ENCODE assay signal across 8 cellular contexts in genomic region chr2:163345795-163346573, GRCh38.
DNase-seq lines count a peak whose midpoint lies in the region; ATAC-seq, FAIRE-seq and TF ChIP-seq lines count a peak whose summit lies in the region.

No MANE protein-coding gene starts in this region.

- no peak for TF ChIP-seq EP300 in GM12878 (IDR thresholded peaks at IDR 0.05; ENCODE audit: borderline replicate concordance in 1 of 2, control insufficient read depth in 1 of 2, low read depth in 2 of 2, low read length in 2 of 2)

- in situ Hi-C loops in GM12878 (cut with MboI): loop anchor here (10.0 kb wide), 1 partner anchor 709 kb away; no protein-coding TSS in a partner anchor

- POLR2A ChIA-PET in Caco-2 (lab: Charles Lee): no interaction called here
- POLR2A ChIA-PET in GM12878 (lab: Charles Lee): no interaction called here

- H3K27me3 ChIP-seq in Caco-2 (replicated peaks; ENCODE audit: control insufficient read depth, insufficient read depth, low read length) (no peaks in the 10 kb centered on the region), GM12878 (replicated peaks in 1 of 2; ENCODE audit: control insufficient read depth in 2 of 2, insufficient read depth in 2 of 2, low read length in 1 of 2) (no peaks in the 10 kb centered on the region; a peak in 2 of 4 replicates), liver (ENCODE audit: control insufficient read depth in 4 of 4, insufficient read depth in 4 of 4, low read length in 3 of 4) (no peaks in the 10 kb centered on the region)

- RAD21 ChIA-PET in GM12878 (lab: Charles Lee; ENCODE audit: unreplicated experiment): interaction anchor here (0.8 to 1.9 kb wide), 5 partner anchors 96 to 717 kb away, joined by 3 to 13 read pairs (median 3); no protein-coding TSS in a partner anchor

- peaks cover 17% of the 10 kb centered on the region for H3K4me1 ChIP-seq in Caco-2
- H3K4me1 ChIP-seq in GM12878 (ENCODE audit: control insufficient read depth, insufficient read depth, low read length): no peaks in the 10 kb centered on the region
- H3K4me1 ChIP-seq in liver (ENCODE audit: control insufficient read depth in 4 of 4, insufficient read depth in 4 of 4, low read length in 3 of 4): peaks cover 0 to 9% (median 3%) of the 10 kb centered on the region in 4 donors

- CTCF ChIA-PET in Caco-2 (lab: Charles Lee): interaction anchor here (0.5 to 1.2 kb wide), 4 partner anchors 23 to 715 kb away, joined by 3 to 8 read pairs (median 6); no protein-coding TSS in a partner anchor
- CTCF ChIA-PET in GM12878 (lab: Yijun Ruan, JAX): interaction anchor here (0.7 to 2.1 kb wide), 14 partner anchors 12 to 734 kb away, joined by 3 to 32 read pairs (median 4); no protein-coding TSS in a partner anchor

- H3K27ac Mint-ChIP-seq in Caco-2 (ENCODE audit: unreplicated experiment): no peak overlapping the region
- no peak overlapping the region for H3K27ac Mint-ChIP-seq in stimulated activated effector memory CD8-positive, alpha-beta T cell treated with anti-CD3 and anti-CD28 coated beads, Interleukin-12 subunit alpha, Interleukin-12 subunit beta, amount 100 ng/mL, for 72 hours

- peak overlapping the region; percentile 54 for H2AFZ ChIP-seq in GM12878 (ENCODE audit: control insufficient read depth, low read depth, low read length)

- no peaks in the 10 kb centered on the region for H3K79me2 ChIP-seq in GM12878 (ENCODE audit: control insufficient read depth, insufficient read depth, low read length)

- no TSS peak for BruUV-seq in Caco-2 (replicated peaks; lab: Mats Ljungman, UMichigan)
- no TSS peak for BruUV-seq in GM12878 (replicated peaks; lab: Mats Ljungman, UMichigan)

- no peak overlapping the region for H3K4me3 Mint-ChIP-seq in Caco-2 (ENCODE audit: unreplicated experiment)
- H3K4me3 Mint-ChIP-seq in stimulated activated effector memory CD8-positive, alpha-beta T cell treated with anti-CD3 and anti-CD28 coated beads, Interleukin-12 subunit alpha, Interleukin-12 subunit beta, amount 100 ng/mL, for 72 hours: no peak overlapping the region

- H3K4me3 ChIP-seq in Caco-2 (ENCODE audit: low read depth, low read length) (no peak overlapping the region), GM12878 (no peak overlapping the region), liver (ENCODE audit: low read depth in 1 of 3, low read length in 3 of 3) (no peak overlapping the region)

- H3K27ac ChIP-seq in GM12878 (ENCODE audit: control insufficient read depth, insufficient read depth) (no peak overlapping the region), liver (ENCODE audit: low read depth in 1 of 2, low read length in 2 of 2) (no peak overlapping the region)

- ATAC-seq in GM19372 (IDR thresholded peaks at IDR 0.05; ENCODE audit: low read depth, unreplicated experiment) (peak; percentile 83), HG03378 (IDR thresholded peaks at IDR 0.05; ENCODE audit: unreplicated experiment) (peak; percentile 89), GM12878 (peak; percentile 77)
- ATAC-seq in stimulated activated effector memory CD8-positive, alpha-beta T cell treated with anti-CD3 and anti-CD28 coated beads, Interleukin-12 subunit alpha, Interleukin-12 subunit beta, amount 100 ng/mL, for 72 hours: no peak

- H3K9ac ChIP-seq in GM12878 (ENCODE audit: control insufficient read depth, insufficient read depth, low read length): no peak overlapping the region
- no peak overlapping the region for H3K9ac ChIP-seq in liver (ENCODE audit: low read depth in 1 of 2, low read length in 2 of 2)

- no peak overlapping the region for H3K4me2 ChIP-seq in GM12878 (ENCODE audit: control insufficient read depth, insufficient read depth)

- WGBS in GM12878 (ENCODE audit: insufficient coverage, insufficient replicate concordance, low lambda C conversion rate, missing lambda C conversion rate): 2% methylated on average over 6 of the region's 6 CpGs
- WGBS in liver: 6% methylated on average over 6 of the region's 6 CpGs

- H4K20me1 ChIP-seq in GM12878 (ENCODE audit: control insufficient read depth, insufficient read depth): no peaks in the 10 kb centered on the region

- SMC1A ChIA-PET in GM12878 (lab: Charles Lee; ENCODE audit: uncharacterized antibody, unreplicated experiment): interaction anchor here (0.6 to 2.1 kb wide), 7 partner anchors 14 to 715 kb away, joined by 3 to 21 read pairs (median 4); no protein-coding TSS in a partner anchor

- intact Hi-C loops in Caco-2 (cut with micrococcal nuclease; ENCODE audit: unreplicated experiment): loop anchor here (1.0 to 10.0 kb wide), 8 partner anchors 76 to 1131 kb away; no protein-coding TSS in a partner anchor
- intact Hi-C loops in GM12878 (cut with micrococcal nuclease; ENCODE audit: unreplicated experiment): loop anchor here (1.0 to 5.0 kb wide), 3 partner anchors 265 to 715 kb away; no protein-coding TSS in a partner anchor

- H3K36me3 ChIP-seq in Caco-2 (ENCODE audit: control insufficient read depth, insufficient read depth, low read length) (no peaks in the 10 kb centered on the region; the same call in 1 of the 2 replicates), GM12878 (ENCODE audit: control insufficient read depth in 2 of 2, insufficient read depth in 2 of 2, low read length in 1 of 2) (no peaks in the 10 kb centered on the region), liver (ENCODE audit: control insufficient read depth in 4 of 4, insufficient read depth in 3 of 4, low read depth in 1 of 4, low read length in 3 of 4) (no peaks in the 10 kb centered on the region)

- DNase-seq in Caco-2 (peak in 1 of 2 experiments; percentile 71), NCI-H345 (lab: John Stamatoyannopoulos, UW) (peak; percentile 76), GM12878 (ENCODE audit: low read depth, low spot score) (peak; percentile 25), GM12891 (ENCODE audit: insufficient read length, low spot score) (no peak)
- DNase-seq in stimulated activated effector memory CD8-positive, alpha-beta T cell treated with anti-CD3 and anti-CD28 coated beads, Interleukin-12 subunit alpha, Interleukin-12 subunit beta, amount 100 ng/mL, for 72 hours (ENCODE audit: low spot score in 2 of 2): no peak

- TF ChIP-seq RAD21 in GM12878 (IDR thresholded peaks at IDR 0.05; ENCODE audit: insufficient read depth, low read depth, low read length) (peak; percentile 70), liver (IDR thresholded peaks at IDR 0.05) (peak; percentile 85 to 86)

- TF ChIP-seq CTCF in Caco-2 (IDR thresholded peaks at IDR 0.05; ENCODE audit: insufficient read depth in 1 of 2, low read depth in 1 of 2, low read length in 1 of 2, severe bottlenecking in 1 of 2, unreplicated experiment in 1 of 2): peak; percentile 50 to 86
- peak; percentile 61 to 73 (median 70); a peak in 5 of 6 replicates for TF ChIP-seq CTCF in GM12878 (IDR thresholded peaks at IDR 0.05 in 2 of 3, conservative IDR thresholded peaks at IDR 0.05 in 1 of 3; ENCODE audit: control insufficient read depth in 2 of 3, extremely low read depth in 1 of 3, insufficient read depth in 1 of 3, low read depth in 3 of 3, low read length in 3 of 3)
- TF ChIP-seq CTCF in liver (IDR thresholded peaks at IDR 0.05; ENCODE audit: low read depth, low read length, missing input control): peak; percentile 79

- no peaks in the 10 kb centered on the region for H3K36me3 Mint-ChIP-seq in Caco-2 (ENCODE audit: insufficient read depth, unreplicated experiment)
- H3K36me3 Mint-ChIP-seq in stimulated activated effector memory CD8-positive, alpha-beta T cell treated with anti-CD3 and anti-CD28 coated beads, Interleukin-12 subunit alpha, Interleukin-12 subunit beta, amount 100 ng/mL, for 72 hours: no peaks in the 10 kb centered on the region

- FAIRE-seq in GM12878 (lab: Jason Lieb, UNC): no peak
- FAIRE-seq in GM12891 (lab: Jason Lieb, UNC): no peak

- H3K9me3 Mint-ChIP-seq in Caco-2 (ENCODE audit: unreplicated experiment): no peaks in the 10 kb centered on the region
- peaks cover 15% of the 10 kb centered on the region for H3K9me3 Mint-ChIP-seq in stimulated activated effector memory CD8-positive, alpha-beta T cell treated with anti-CD3 and anti-CD28 coated beads, Interleukin-12 subunit alpha, Interleukin-12 subunit beta, amount 100 ng/mL, for 72 hours

- H3K27me3 Mint-ChIP-seq in Caco-2 (ENCODE audit: insufficient read depth, unreplicated experiment): no peaks in the 10 kb centered on the region

- H3K4me1 Mint-ChIP-seq in Caco-2 (ENCODE audit: low read depth, unreplicated experiment): peaks cover 10% of the 10 kb centered on the region
- H3K4me1 Mint-ChIP-seq in stimulated activated effector memory CD8-positive, alpha-beta T cell treated with anti-CD3 and anti-CD28 coated beads, Interleukin-12 subunit alpha, Interleukin-12 subunit beta, amount 100 ng/mL, for 72 hours: no peaks in the 10 kb centered on the region

- H3K9me3 ChIP-seq in Caco-2 (no peaks in the 10 kb centered on the region), GM12878 (replicated peaks; ENCODE audit: control insufficient read depth, insufficient read depth, low read length) (no peaks in the 10 kb centered on the region), liver (ENCODE audit: control insufficient read depth in 4 of 4, low read length in 3 of 4) (no peaks in the 10 kb centered on the region)

- TF ChIP-seq POLR2A in GM12878 (IDR thresholded peaks at IDR 0.05; ENCODE audit: low read depth, low read length): no peak
- TF ChIP-seq POLR2A in GM12891 (IDR thresholded peaks at IDR 0.05; ENCODE audit: low read depth, low read length): no peak

TF ChIP-seq in liver, 16 proteins besides CTCF, POLR2A, EP300 and RAD21:
- TF ChIP-seq YY1 (IDR thresholded peaks at IDR 0.05): peak; percentile 36
- no peak for TF ChIP-seq TAF1 (conservative IDR thresholded peaks at IDR 0.05)
TF ChIP-seq in liver: peak in this region for 1.

TF ChIP-seq in GM12891, 5 proteins besides CTCF, POLR2A, EP300 and RAD21:
- TF ChIP-seq POU2F2 (IDR thresholded peaks at IDR 0.05; ENCODE audit: low read depth, low read length) (no peak), TAF1 (IDR thresholded peaks at IDR 0.05; ENCODE audit: low read depth, low read length) (no peak), POLR2AphosphoS5 (IDR thresholded peaks at IDR 0.05; ENCODE audit: low read depth, low read length) (no peak), SPI1 (IDR thresholded peaks at IDR 0.05; ENCODE audit: low read depth, low read length) (no peak), PAX5 (IDR thresholded peaks at IDR 0.05; ENCODE audit: insufficient read depth, low read length, severe bottlenecking) (no peak)

Comparison
In these comparisons a context has a peak if more than half of its experiments do, and no peak if none do; other contexts are left out.
1. DNase-seq: peak in NCI-H345 (single experiment) and GM12878 (single experiment); none in GM12891 (single experiment) and stimulated activated effector memory CD8-positive, alpha-beta T cell treated with anti-CD3 and anti-CD28 coated beads, Interleukin-12 subunit alpha, Interleukin-12 subunit beta, amount 100 ng/mL, for 72 hours (0 of 2).
2. Peak in every context shown above with its lines, with median percentiles within 50 percentile points of each other: CTCF ChIP-seq.